Comparison of ENCODE assay signal across 5 cellular contexts in the genomic region with DNA sequence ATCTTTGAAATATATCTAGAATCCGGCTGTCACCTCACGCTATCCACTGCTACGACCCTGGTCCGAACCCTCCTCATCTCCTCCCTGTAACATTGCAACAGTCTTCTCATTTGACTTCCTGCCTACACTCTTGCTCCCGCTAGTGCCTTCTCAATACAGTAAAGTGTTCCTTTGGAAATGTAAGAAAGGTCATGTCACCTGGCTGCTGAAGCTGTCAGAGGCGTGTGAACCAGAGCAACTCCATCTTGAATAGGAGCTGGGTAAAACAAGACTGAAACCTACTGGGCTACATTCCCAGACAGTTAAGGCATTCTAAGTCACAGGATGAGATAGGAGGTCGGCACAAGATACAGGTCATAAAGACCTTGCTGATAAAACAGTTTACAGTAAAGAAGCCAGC. TPM values are rescaled to one million over a fixed set of nuclear protein-coding genes. Genes with fewer than 3 reads are reported as not detected.
"Had no signal": no experiment of that assay in that cellular context is flagged by ENCODE, and none has a peak within 500 bp of the region (broad histone marks: within the 10 kb centered on the region; RNA-seq: fewer than 3 reads in every experiment).

No MANE protein-coding gene starts in this region.

RNA-seq across cellular contexts. Expression of gene DOK5, which starts 4.5 kb away (rescaled TPM):
- total RNA-seq: activated CD4-positive, alpha-beta T cell treated with anti-CD3 and anti-CD28 coated beads, Interleukin-2, amount 10 ng/mL, durations not matched to agents 7 days and 5 days; activated CD8-positive, alpha-beta T cell treated with anti-CD3 and anti-CD28 coated beads, Interleukin-2, amount 10 ng/mL, durations not matched to agents 7 days and 5 days; activated naive CD8-positive, alpha-beta T cell treated with anti-CD3 and anti-CD28 coated beads, Interleukin-2, amount 10 ng/mL, durations not matched to agents 7 days and 5 days; ascending aorta; M059J had no signal
